In the genomic region with DNA sequence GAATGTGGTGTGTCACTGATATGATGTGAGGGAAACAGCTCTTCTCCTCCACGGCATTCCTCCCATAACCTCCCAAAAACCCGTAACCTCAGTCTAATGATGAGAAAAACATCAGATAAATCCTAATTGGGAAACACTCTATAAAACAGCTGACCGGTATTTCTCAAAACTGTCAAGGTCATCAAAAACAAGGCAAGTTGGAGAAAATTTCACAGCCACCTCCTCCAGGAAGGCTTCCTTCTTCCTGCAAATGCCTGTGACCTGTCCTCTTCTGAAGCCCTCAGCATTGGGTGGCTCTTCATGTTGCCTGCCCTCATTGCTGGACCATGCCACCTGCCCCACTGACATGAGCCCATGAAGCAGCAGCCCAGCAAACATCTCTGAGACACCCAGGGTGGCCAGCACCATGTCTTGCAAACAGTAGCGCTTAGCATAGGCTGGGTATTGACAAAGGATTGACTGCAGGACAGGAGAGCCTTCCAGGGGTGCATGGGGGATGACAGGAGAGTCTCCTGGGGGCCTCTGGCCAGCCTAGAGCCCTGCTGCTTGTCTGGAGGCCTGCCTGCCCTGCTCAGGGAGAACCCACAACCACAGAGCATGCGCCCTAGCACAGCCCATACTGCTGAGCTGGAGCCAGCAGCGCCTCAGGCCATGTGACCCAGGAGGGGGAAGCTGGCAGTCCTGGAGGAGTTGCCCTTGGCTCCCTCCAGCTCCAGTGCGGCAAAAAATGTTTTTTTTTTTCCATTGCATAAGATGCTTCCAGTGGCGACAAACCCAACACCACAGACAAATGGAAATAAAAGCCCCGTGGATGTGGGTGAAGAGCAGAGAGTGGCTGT, we compare ENCODE assay signal across 12 cellular contexts. TPM values are rescaled to one million over a fixed set of nuclear protein-coding genes. Genes with fewer than 3 reads are reported as not detected.
DNase-seq lines count a peak whose midpoint lies in the region; ATAC-seq and TF ChIP-seq lines count a peak whose summit lies in the region.
"Had no signal": no experiment of that assay in that cellular context is flagged by ENCODE, and none has a peak within 500 bp of the region (broad histone marks: within the 10 kb centered on the region; RNA-seq: fewer than 3 reads in every experiment).

No MANE protein-coding gene starts in this region.

- intact Hi-C loops in dendritic cell treated with granulocyte-macrophage colony-stimulating factor and Interleukin-4, amounts not matched to agents 40 ng/mL and 50 ng/mL, for 4 days (cut with micrococcal nuclease), result loop anchor here (10.0 kb wide), 1 partner anchor 56 kb away; no protein-coding TSS in a partner anchor

- H3K27me3 Mint-ChIP-seq in dendritic cell treated with granulocyte-macrophage colony-stimulating factor and Interleukin-4, amounts not matched to agents 40 ng/mL and 50 ng/mL, for 4 days, result no peaks in the 10 kb centered on the region
- H3K27me3 Mint-ChIP-seq in endodermal cell (ENCODE audit: insufficient read depth) (no peaks in the 10 kb centered on the region), glutamatergic neuron (ENCODE audit: unreplicated experiment) (no peaks in the 10 kb centered on the region)
- H3K27me3 Mint-ChIP-seq: CD4-positive, alpha-beta memory T cell; memory B cell had no signal

- H3K4me3 Mint-ChIP-seq in dendritic cell treated with granulocyte-macrophage colony-stimulating factor and Interleukin-4, amounts not matched to agents 40 ng/mL and 50 ng/mL, for 4 days, result no peak overlapping the region
- H3K4me3 Mint-ChIP-seq in endodermal cell (no peak overlapping the region), glutamatergic neuron (ENCODE audit: unreplicated experiment) (no peak overlapping the region)
- H3K4me3 Mint-ChIP-seq: CD4-positive, alpha-beta memory T cell; memory B cell had no signal

- H3K27ac ChIP-seq in muscle layer of duodenum (ENCODE audit: low read length) (peak overlapping the region; percentile 36), endodermal cell (ENCODE audit: low read depth, low read length) (no peak overlapping the region)

- peak overlapping the region; percentile 75 for H3K27ac Mint-ChIP-seq in dendritic cell treated with granulocyte-macrophage colony-stimulating factor and Interleukin-4, amounts not matched to agents 40 ng/mL and 50 ng/mL, for 4 days
- no peak overlapping the region for H3K27ac Mint-ChIP-seq in endodermal cell
- H3K27ac Mint-ChIP-seq in glutamatergic neuron (ENCODE audit: unreplicated experiment), result no peak overlapping the region
- H3K27ac Mint-ChIP-seq: CD4-positive, alpha-beta memory T cell; memory B cell had no signal

- in situ Hi-C loops in KBM-7 (cut with MboI; ENCODE audit: low pct_unique_long_range_greater_than_20kb, low sequenced_read_pairs), result no loop called here

- H3K9ac ChIP-seq in endodermal cell (ENCODE audit: extremely low read depth, low read length, poor library complexity, severe bottlenecking), result no peak overlapping the region

- no peaks in the 10 kb centered on the region for H3K9me3 ChIP-seq in muscle layer of duodenum (ENCODE audit: control insufficient read depth in 1 of 2, low read length in 2 of 2)
- peaks cover 6% of the 10 kb centered on the region for H3K9me3 ChIP-seq in endodermal cell (ENCODE audit: control insufficient read depth, low read length)

- H3K4me3 ChIP-seq in muscle layer of duodenum (ENCODE audit: low read depth in 1 of 2, low read length in 2 of 2) (no peak overlapping the region), endodermal cell (ENCODE audit: low read length) (no peak overlapping the region)

- 91 to 95% methylated on average over 5 to 9 of the region's 9 CpGs for WGBS in endodermal cell (ENCODE audit: insufficient coverage in 1 of 2, insufficient read length in 1 of 2), 2 experiments

- no peaks in the 10 kb centered on the region for H3K27me3 ChIP-seq in muscle layer of duodenum (ENCODE audit: low read depth, low read length)
- no peaks in the 10 kb centered on the region for H3K27me3 ChIP-seq in endodermal cell (ENCODE audit: control insufficient read depth, insufficient read depth, low read length, poor library complexity, severe bottlenecking)

- H3K36me3 ChIP-seq in muscle layer of duodenum (ENCODE audit: control insufficient read depth in 1 of 2, insufficient read depth in 2 of 2, low read length in 2 of 2) (peaks cover 5 to 8% of the 10 kb centered on the region in 2 donors), endodermal cell (ENCODE audit: control insufficient read depth, insufficient read depth, low read length) (peaks cover 18% of the 10 kb centered on the region)

- peaks cover 71% of the 10 kb centered on the region for H3K36me3 Mint-ChIP-seq in dendritic cell treated with granulocyte-macrophage colony-stimulating factor and Interleukin-4, amounts not matched to agents 40 ng/mL and 50 ng/mL, for 4 days (ENCODE audit: low read depth)
- peaks cover 22% of the 10 kb centered on the region for H3K36me3 Mint-ChIP-seq in endodermal cell (ENCODE audit: low read depth)
- H3K36me3 Mint-ChIP-seq in glutamatergic neuron (ENCODE audit: unreplicated experiment), result peaks cover 4% of the 10 kb centered on the region
- H3K36me3 Mint-ChIP-seq: memory B cell had no signal

- H3K9me3 Mint-ChIP-seq in dendritic cell treated with granulocyte-macrophage colony-stimulating factor and Interleukin-4, amounts not matched to agents 40 ng/mL and 50 ng/mL, for 4 days, result no peaks in the 10 kb centered on the region
- H3K9me3 Mint-ChIP-seq in endodermal cell, result peaks cover 6% of the 10 kb centered on the region
- peaks cover 7% of the 10 kb centered on the region for H3K9me3 Mint-ChIP-seq in glutamatergic neuron (ENCODE audit: unreplicated experiment)
- H3K9me3 Mint-ChIP-seq: memory B cell had no signal

- TF ChIP-seq CTCF in endodermal cell (conservative IDR thresholded peaks at IDR 0.05) (no peak), glutamatergic neuron (IDR thresholded peaks at IDR 0.05; ENCODE audit: partially characterized antibody, unreplicated experiment) (no peak)

- DNase-seq in AG08396 (ENCODE audit: low spot score) (peak; percentile 61), KBM-7 (peak; percentile 78), NCI-H146 treated with DMSO at 0.1 percent for 48 hours (lab: John Stamatoyannopoulos, UW; ENCODE audit: unreplicated experiment) (no peak), endodermal cell (no peak), glutamatergic neuron (no peak)
- DNase-seq: CD4-positive, alpha-beta memory T cell; effector CD8-positive, alpha-beta T cell; NCI-H1105 had no signal

- H3K4me1 ChIP-seq in muscle layer of duodenum (ENCODE audit: control insufficient read depth in 1 of 2, insufficient read depth in 2 of 2, low read length in 2 of 2) (peaks cover 5 to 20% of the 10 kb centered on the region in 2 donors), endodermal cell (ENCODE audit: control insufficient read depth, insufficient read depth, low read length) (no peaks in the 10 kb centered on the region)

- H3K4me1 Mint-ChIP-seq in dendritic cell treated with granulocyte-macrophage colony-stimulating factor and Interleukin-4, amounts not matched to agents 40 ng/mL and 50 ng/mL, for 4 days (ENCODE audit: low read depth), result peaks cover 35% of the 10 kb centered on the region
- peaks cover 6% of the 10 kb centered on the region for H3K4me1 Mint-ChIP-seq in endodermal cell
- no peaks in the 10 kb centered on the region for H3K4me1 Mint-ChIP-seq in glutamatergic neuron (ENCODE audit: low read depth, unreplicated experiment)
- H3K4me1 Mint-ChIP-seq: memory B cell had no signal

- ATAC-seq in HG02678 (IDR thresholded peaks at IDR 0.05; ENCODE audit: unreplicated experiment), result no peak

RNA-seq across cellular contexts. Expression of a gene that starts 49.7 kb away (rescaled TPM):
- total RNA-seq in endodermal cell (10 to 100 TPM; 35.5 to 38.3 TPM), glutamatergic neuron (ENCODE audit: unreplicated experiment) (22.3 TPM)
- polyA plus RNA-seq in endodermal cell (2013, experiment 1 of 2), result 41.5 TPM
- polyA plus RNA-seq in endodermal cell (2013, experiment 2 of 2), result 41.3 TPM

Comparison
In these comparisons a context has a peak if more than half of its experiments do, and no peak if none do; other contexts are left out.
1. DNase-seq: peak in AG08396 (single experiment) and KBM-7 (single experiment); none in NCI-H146 treated with DMSO at 0.1 percent for 48 hours (single experiment), endodermal cell (single experiment) and glutamatergic neuron (single experiment).